Comparison of ENCODE assay signal across 8 cellular contexts in genomic region chr5:117454716-117455212, GRCh38.
DNase-seq lines count a peak whose midpoint lies in the region; ATAC-seq and TF ChIP-seq lines count a peak whose summit lies in the region.

No MANE protein-coding gene starts in this region.

- no peak overlapping the region for H3K4me3 ChIP-seq in HL-60 (replicated peaks; ENCODE audit: insufficient read depth, low read length)
- peak overlapping the region; percentile 68 for H3K4me3 ChIP-seq in iPS-18c (ENCODE audit: insufficient read depth, low read depth, low read length)

- H3K27me3 ChIP-seq in HL-60 (ENCODE audit: insufficient read depth, poor library complexity, severe bottlenecking): no peaks in the 10 kb centered on the region

- H3K27ac ChIP-seq in HL-60 (replicated peaks): no peak overlapping the region

- DNase-seq in ELF-1 (ENCODE audit: low read depth, low spot score) (peak; percentile 94), HL-60 (ENCODE audit: low read depth in 1 of 2, low spot score in 1 of 2) (peak; percentile 5 to 17), RKO (ENCODE audit: low spot score) (peak; percentile 53), amniotic epithelial cell (ENCODE audit: low read depth) (peak; percentile 48), foreskin melanocyte (no peak)
- DNase-seq in stimulated activated CD4-positive, alpha-beta T cell treated with anti-CD3 and anti-CD28 coated beads, Interleukin-2, amount 100 ng/mL, for 24 hours: peak; percentile 45 to 46

- ATAC-seq in GM21447 (IDR thresholded peaks at IDR 0.05; ENCODE audit: unreplicated experiment): peak; percentile 93

- H3K9me3 ChIP-seq in iPS-18c (ENCODE audit: control insufficient read depth, insufficient read depth, low read length): no peaks in the 10 kb centered on the region

- peak; percentile 47 for TF ChIP-seq CTCF in HL-60 (IDR thresholded peaks at IDR 0.05; ENCODE audit: insufficient read depth, low read length)
